18 cellular contexts compared by ENCODE assay signal in the genomic region with DNA sequence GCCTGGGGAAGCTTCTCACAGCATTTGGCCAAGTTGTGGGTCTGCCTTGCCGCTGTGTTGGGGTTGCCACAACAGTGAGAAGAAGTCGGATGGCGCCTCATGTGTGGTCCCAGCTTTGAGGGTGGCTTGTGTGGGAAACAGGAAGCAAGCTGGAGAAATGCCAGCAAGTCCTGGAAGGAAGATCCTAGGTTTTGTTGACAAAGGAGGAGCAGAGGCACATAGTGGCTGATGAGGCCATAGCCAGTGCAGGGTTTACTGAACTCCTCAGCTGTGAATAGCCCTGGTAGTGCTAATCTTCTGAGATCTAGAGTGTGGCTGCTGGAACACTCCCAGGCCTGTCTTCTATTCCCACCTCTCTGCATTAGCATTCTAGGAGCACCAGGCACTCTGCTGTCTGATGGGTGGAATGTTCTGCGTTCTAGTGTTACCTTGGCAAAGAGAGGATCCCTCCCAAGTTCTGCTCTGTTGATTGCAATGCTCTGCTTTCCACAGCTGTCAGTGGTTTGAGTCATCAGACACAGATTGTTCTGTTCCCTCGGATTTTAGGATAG. TPM values are rescaled to one million over a fixed set of nuclear protein-coding genes. Genes with fewer than 3 reads are reported as not detected.
DNase-seq lines count a peak whose midpoint lies in the region; ATAC-seq, FAIRE-seq and TF ChIP-seq lines count a peak whose summit lies in the region.
"Had no signal": no experiment of that assay in that cellular context is flagged by ENCODE, and none has a peak within 500 bp of the region (broad histone marks: within the 10 kb centered on the region; RNA-seq: fewer than 3 reads in every experiment).

No MANE protein-coding gene starts in this region.

- FAIRE-seq in pancreas (lab: Jason Lieb, UNC): no peak
- FAIRE-seq: G401.6, islet of Langerhans had no signal

- intact Hi-C loops in pancreas (cut with DNase I): no loop called here

- H3K9me3 ChIP-seq in pancreas: no peaks in the 10 kb centered on the region
- H3K9me3 ChIP-seq: BLaER1 treated with 17β-estradiol and CSF1 and Interleukin-3, amounts not matched to agents 10 nM and 100 nM; esophagus squamous epithelium had no signal

- H3K36me3 ChIP-seq in pancreas: no peaks in the 10 kb centered on the region
- H3K36me3 ChIP-seq: BLaER1 treated with 17β-estradiol and CSF1 and Interleukin-3, amounts not matched to agents 10 nM and 100 nM; esophagus squamous epithelium had no signal

- ATAC-seq in omental fat pad (ENCODE audit: low FRiP score): peak; percentile 63
- ATAC-seq in HG03520 (IDR thresholded peaks at IDR 0.05; ENCODE audit: unreplicated experiment): no peak
- ATAC-seq in pancreas: no peak
- ATAC-seq in HG03521 (IDR thresholded peaks at IDR 0.05; ENCODE audit: unreplicated experiment): no peak
- ATAC-seq: stimulated activated naive CD8-positive, alpha-beta T cell treated with anti-CD3 and anti-CD28 coated beads, Interleukin-15, Interleukin-2, amounts not matched to agents 100 U/mL and 50 U/mL, for 24 hours had no signal

- 70 to 83% methylated on average over 5 of the region's 5 CpGs for WGBS in pancreas, 2 donors

- H3K27me3 ChIP-seq in pancreas: no peaks in the 10 kb centered on the region
- H3K27me3 ChIP-seq: BLaER1 treated with 17β-estradiol and CSF1 and Interleukin-3, amounts not matched to agents 10 nM and 100 nM; esophagus squamous epithelium had no signal

- no peaks in the 10 kb centered on the region for H3K4me1 ChIP-seq in pancreas
- H3K4me1 ChIP-seq: esophagus squamous epithelium had no signal

- TF ChIP-seq CTCF in fibroblast of the aortic adventitia (IDR thresholded peaks at IDR 0.05; ENCODE audit: insufficient read depth, low read length) (no peak), omental fat pad (IDR thresholded peaks at IDR 0.05) (no peak), pancreas (IDR thresholded peaks at IDR 0.05) (no peak)

- DNase-seq in Daoy (ENCODE audit: low read depth): peak; percentile 49
- peak; percentile 67 for DNase-seq in SK-N-DZ (ENCODE audit: low spot score)
- DNase-seq in fibroblast of the aortic adventitia (ENCODE audit: low read depth): peak; percentile 13
- no peak for DNase-seq in omental fat pad (ENCODE audit: low spot score)
- no peak for DNase-seq in pancreas
- DNase-seq in NCI-H2107 (lab: John Stamatoyannopoulos, UW): no peak
- DNase-seq: activated CD8-positive, alpha-beta memory T cell treated with anti-CD3 and anti-CD28 coated beads for 24 hours; activated naive CD4-positive, alpha-beta T cell; esophagus squamous epithelium; naive B cell; NCI-H1105 treated with DMSO at 0.1 percent for 48 hours; NCI-H748 treated with DMSO at 0.1 percent for 48 hours; stimulated activated naive CD8-positive, alpha-beta T cell treated with anti-CD3 and anti-CD28 coated beads, Interleukin-15, Interleukin-2, amounts not matched to agents 100 U/mL and 50 U/mL, for 24 hours had no signal

- H3K4me3 ChIP-seq in fibroblast of the aortic adventitia (ENCODE audit: low read depth, low read length) (no peak overlapping the region), pancreas (no peak overlapping the region)
- H3K4me3 ChIP-seq: BLaER1 treated with 17β-estradiol and CSF1 and Interleukin-3, amounts not matched to agents 10 nM and 100 nM; esophagus squamous epithelium had no signal

- H3K27ac ChIP-seq in pancreas: no peak overlapping the region
- H3K27ac ChIP-seq: BLaER1 treated with 17β-estradiol and CSF1 and Interleukin-3, amounts not matched to agents 10 nM and 100 nM; esophagus squamous epithelium had no signal

RNA-seq across cellular contexts. Expression of gene SNPH, which starts 25.2 kb away (rescaled TPM):
- total RNA-seq in Daoy (2014; rRNA removed; shearing (Covaris generic)): 1.6 and 3.0 TPM in 2 replicates
- polyA plus RNA-seq in SK-N-DZ (2014; cell fraction: cytosol; rRNA removed): 4.7 and 5.5 TPM in 2 replicates
- 7.0 and 10.6 TPM in 2 replicates for polyA plus RNA-seq in SK-N-DZ (2014; cell fraction: nucleus; rRNA removed)
- total RNA-seq in fibroblast of the aortic adventitia (ENCODE audit: low replicate concordance) (5.6 and 7.7 TPM in 2 replicates), omental fat pad (1 to 10 TPM; 2.0 to 3.9 (median 2.5) TPM), pancreas (1 to 10 TPM; 1.1 to 2.7 (median 2.2) TPM)
- polyA plus RNA-seq in pancreas: 1 to 10 TPM; 3.6 to 4.3 TPM

RNA-seq across cellular contexts. Expression of gene SDCBP2, which starts 37.7 kb away (rescaled TPM):
- 1.3 and 3.7 TPM in 2 replicates for total RNA-seq in Daoy (2014; rRNA removed; shearing (Covaris generic))
- 1.3 and 1.9 TPM in 2 replicates for polyA plus RNA-seq in SK-N-DZ (2014; cell fraction: cytosol; rRNA removed)
- 1.4 and 3.5 TPM in 2 replicates for polyA plus RNA-seq in SK-N-DZ (2014; cell fraction: nucleus; rRNA removed)
- total RNA-seq in fibroblast of the aortic adventitia (ENCODE audit: low replicate concordance) (1.4 and 2.3 TPM in 2 replicates), omental fat pad (10 to 100 TPM in 2 of 4 donors, 1 to 10 TPM in 2; 7.7 to 18.0 (median 9.8) TPM), pancreas (10 to 100 TPM in 3 of 6 donors, 1 to 10 TPM in 3; 4.7 to 14.8 (median 9.3) TPM)
- 10 to 100 TPM; 13.8 to 23.8 TPM for polyA plus RNA-seq in pancreas

Comparison
In these comparisons a context has a peak if more than half of its experiments do, and no peak if none do; other contexts are left out.
1. DNase-seq: peak in Daoy (single experiment), SK-N-DZ (single experiment) and fibroblast of the aortic adventitia (single experiment); none in omental fat pad (single experiment), pancreas (0 of 6) and NCI-H2107 (single experiment).